Comparison of ENCODE assay signal across 2 cellular contexts in genomic region chr1:233241782-233242181, GRCh38.
TF ChIP-seq lines count a peak whose summit lies in the region.

No MANE protein-coding gene starts in this region.

TF ChIP-seq in HEK293T, 16 proteins besides CTCF, POLR2A, EP300 and RAD21:
- TF ChIP-seq, protein P1, sequence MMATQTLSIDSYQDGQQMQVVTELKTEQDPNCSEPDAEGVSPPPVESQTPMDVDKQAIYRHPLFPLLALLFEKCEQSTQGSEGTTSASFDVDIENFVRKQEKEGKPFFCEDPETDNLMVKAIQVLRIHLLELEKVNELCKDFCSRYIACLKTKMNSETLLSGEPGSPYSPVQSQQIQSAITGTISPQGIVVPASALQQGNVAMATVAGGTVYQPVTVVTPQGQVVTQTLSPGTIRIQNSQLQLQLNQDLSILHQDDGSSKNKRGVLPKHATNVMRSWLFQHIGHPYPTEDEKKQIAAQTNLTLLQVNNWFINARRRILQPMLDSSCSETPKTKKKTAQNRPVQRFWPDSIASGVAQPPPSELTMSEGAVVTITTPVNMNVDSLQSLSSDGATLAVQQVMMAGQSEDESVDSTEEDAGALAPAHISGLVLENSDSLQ (IDR thresholded peaks at IDR 0.05): peak; percentile 90
- TF ChIP-seq TARDBP (IDR thresholded peaks at IDR 0.05) (no peak), NFRKB (IDR thresholded peaks at IDR 0.05) (no peak), LEF1 (IDR thresholded peaks at IDR 0.05; ENCODE audit: borderline replicate concordance) (no peak), ELF4 (IDR thresholded peaks at IDR 0.05) (no peak), FOXK2 (IDR thresholded peaks at IDR 0.05) (0 out of 2 replicates have a peak, but pooled peaks have one; percentile 15), FOXA1 (IDR thresholded peaks at IDR 0.05) (no peak), ARNT (IDR thresholded peaks at IDR 0.05) (0 out of 2 replicates have a peak, but pooled peaks have one; percentile 34), HDGF (IDR thresholded peaks at IDR 0.05; ENCODE audit: borderline replicate concordance) (no peak), SUZ12 (IDR thresholded peaks at IDR 0.05) (no peak), CTBP1 (IDR thresholded peaks at IDR 0.05; ENCODE audit: borderline replicate concordance) (peak; percentile 86)
TF ChIP-seq in HEK293T: peak in this region for 4.

TF ChIP-seq in K562, 482 proteins besides CTCF, POLR2A, EP300 and RAD21:
- TF ChIP-seq FOXM1 (IDR thresholded peaks at IDR 0.05; ENCODE audit: low read depth) (no peak), FOXM1 (CRISPR knock-in tag; IDR thresholded peaks at IDR 0.05; ENCODE audit: low read depth) (no peak), SMARCC2 (IDR thresholded peaks at IDR 0.05; ENCODE audit: low read depth) (no peak), ZHX1 (conservative IDR thresholded peaks at IDR 0.05; ENCODE audit: low read length) (no peak), MEIS2 (IDR thresholded peaks at IDR 0.05; ENCODE audit: partially characterized antibody) (peak; percentile 38), RNF219 (CRISPR knock-in tag; IDR thresholded peaks at IDR 0.05) (no peak), NR2F6 (CRISPR knock-in tag; IDR thresholded peaks at IDR 0.05) (no peak), ZNF75A (CRISPR knock-in tag; IDR thresholded peaks at IDR 0.05) (no peak), KLF6 (CRISPR knock-in tag; IDR thresholded peaks at IDR 0.05; ENCODE audit: borderline replicate concordance) (no peak), HMG20B (CRISPR knock-in tag; IDR thresholded peaks at IDR 0.05) (no peak), ZFP36 (IDR thresholded peaks at IDR 0.05; ENCODE audit: low read depth, low read length, partially characterized antibody) (no peak), ZNF655 (CRISPR knock-in tag; IDR thresholded peaks at IDR 0.05) (no peak), CBFA2T3 (IDR thresholded peaks at IDR 0.05) (peak; percentile 33; the same call in 1 of the 2 replicates), TAL1 (IDR thresholded peaks at IDR 0.05) (peak; percentile 27), FOXK2 (conservative IDR thresholded peaks at IDR 0.05 in 1 of 2, IDR thresholded peaks at IDR 0.05 in 1 of 2; ENCODE audit: low read depth in 2 of 2) (no peak), RBM17 (IDR thresholded peaks at IDR 0.05; ENCODE audit: borderline replicate concordance, low read depth, low read length) (no peak), ZBTB7A (IDR thresholded peaks at IDR 0.05; ENCODE audit: borderline replicate concordance, control insufficient read depth, low read depth, low read length) (no peak), SMAD1 (IDR thresholded peaks at IDR 0.05; ENCODE audit: low read depth, low read length, partially characterized antibody) (no peak), ZNF668 (CRISPR knock-in tag; IDR thresholded peaks at IDR 0.05) (no peak), RFX7 (CRISPR knock-in tag; IDR thresholded peaks at IDR 0.05) (no peak), SRF (CRISPR knock-in tag; IDR thresholded peaks at IDR 0.05) (no peak), TAF9B (IDR thresholded peaks at IDR 0.05; ENCODE audit: partially characterized antibody) (no peak), U2AF2 (optimal IDR thresholded peaks at IDR 0.05; ENCODE audit: low read depth, low read length) (no peak)
- TF ChIP-seq, protein P2, sequence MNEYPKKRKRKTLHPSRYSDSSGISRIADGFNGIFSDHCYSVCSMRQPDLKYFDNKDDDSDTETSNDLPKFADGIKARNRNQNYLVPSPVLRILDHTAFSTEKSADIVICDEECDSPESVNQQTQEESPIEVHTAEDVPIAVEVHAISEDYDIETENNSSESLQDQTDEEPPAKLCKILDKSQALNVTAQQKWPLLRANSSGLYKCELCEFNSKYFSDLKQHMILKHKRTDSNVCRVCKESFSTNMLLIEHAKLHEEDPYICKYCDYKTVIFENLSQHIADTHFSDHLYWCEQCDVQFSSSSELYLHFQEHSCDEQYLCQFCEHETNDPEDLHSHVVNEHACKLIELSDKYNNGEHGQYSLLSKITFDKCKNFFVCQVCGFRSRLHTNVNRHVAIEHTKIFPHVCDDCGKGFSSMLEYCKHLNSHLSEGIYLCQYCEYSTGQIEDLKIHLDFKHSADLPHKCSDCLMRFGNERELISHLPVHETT (CRISPR knock-in tag; conservative IDR thresholded peaks at IDR 0.05 in 1 of 2, IDR thresholded peaks at IDR 0.05 in 1 of 2): no peak
- TF ChIP-seq, protein P3, sequence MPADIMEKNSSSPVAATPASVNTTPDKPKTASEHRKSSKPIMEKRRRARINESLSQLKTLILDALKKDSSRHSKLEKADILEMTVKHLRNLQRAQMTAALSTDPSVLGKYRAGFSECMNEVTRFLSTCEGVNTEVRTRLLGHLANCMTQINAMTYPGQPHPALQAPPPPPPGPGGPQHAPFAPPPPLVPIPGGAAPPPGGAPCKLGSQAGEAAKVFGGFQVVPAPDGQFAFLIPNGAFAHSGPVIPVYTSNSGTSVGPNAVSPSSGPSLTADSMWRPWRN (IDR thresholded peaks at IDR 0.05; ENCODE audit: low read depth): no peak
TF ChIP-seq in K562: peak in this region for 3.
